In genomic region chr16:27446721-27447120, GRCh38 we compare ENCODE assay signal across 12 cellular contexts. TPM values are rescaled to one million over a fixed set of nuclear protein-coding genes. Genes with fewer than 3 reads are reported as not detected.
DNase-seq lines count a peak whose midpoint lies in the region; ATAC-seq, FAIRE-seq and TF ChIP-seq lines count a peak whose summit lies in the region.
"Had no signal": no experiment of that assay in that cellular context is flagged by ENCODE, and none has a peak within 500 bp of the region (broad histone marks: within the 10 kb centered on the region; RNA-seq: fewer than 3 reads in every experiment).

No MANE protein-coding gene starts in this region.

- no peak for FAIRE-seq in GM12878 (lab: Jason Lieb, UNC)
- FAIRE-seq: TTC549 had no signal

- no peak for TF ChIP-seq EP300 in GM12878 (IDR thresholded peaks at IDR 0.05; ENCODE audit: borderline replicate concordance in 1 of 2, control insufficient read depth in 1 of 2, low read depth in 2 of 2, low read length in 2 of 2)
- no peak for TF ChIP-seq EP300 in tibial nerve (IDR thresholded peaks at IDR 0.05)

- RAD21 ChIA-PET in GM12878 (lab: Charles Lee; ENCODE audit: unreplicated experiment): interaction anchor here (0.6 to 9.5 kb wide), 3 partner anchors 19 to 43 kb away, joined by 3 to 145 read pairs (median 8); partner anchors contain the start of gene IL21R

- no peak overlapping the region for H2AFZ ChIP-seq in GM12878 (ENCODE audit: control insufficient read depth, low read depth, low read length)

- H3K27me3 ChIP-seq in GM12878 (replicated peaks in 1 of 2; ENCODE audit: control insufficient read depth in 2 of 2, insufficient read depth in 2 of 2, low read length in 1 of 2) (no peaks in the 10 kb centered on the region), tibial nerve (peaks cover 0 to 43% of the 10 kb centered on the region in 2 donors)

- TF ChIP-seq CTCF in GM12878 (IDR thresholded peaks at IDR 0.05 in 2 of 3, conservative IDR thresholded peaks at IDR 0.05 in 1 of 3; ENCODE audit: control insufficient read depth in 2 of 3, extremely low read depth in 1 of 3, insufficient read depth in 1 of 3, low read depth in 3 of 3, low read length in 3 of 3): no peak
- TF ChIP-seq CTCF in coronary artery (IDR thresholded peaks at IDR 0.05): no peak
- TF ChIP-seq CTCF in tibial nerve (IDR thresholded peaks at IDR 0.05): no peak

- H3K36me3 ChIP-seq in GM12878 (ENCODE audit: control insufficient read depth in 2 of 2, insufficient read depth in 2 of 2, low read length in 1 of 2) (peaks cover 58 to 61% of the 10 kb centered on the region in 2 experiments), tibial nerve (peaks cover 0 to 13% (median 0%) of the 10 kb centered on the region in 3 donors)

- no peak overlapping the region for H3K4me2 ChIP-seq in GM12878 (ENCODE audit: control insufficient read depth, insufficient read depth)

- CTCF ChIA-PET in GM12878 (lab: Yijun Ruan, JAX): interaction anchor here (9.7 kb wide), 1 partner anchor 76 kb away, joined by 106 read pairs; no protein-coding TSS in a partner anchor

- no peak for TF ChIP-seq RAD21 in GM12878 (IDR thresholded peaks at IDR 0.05; ENCODE audit: insufficient read depth, low read depth, low read length)

- H3K4me3 ChIP-seq in GM12878 (no peak overlapping the region), coronary artery (no peak overlapping the region), tibial nerve (no peak overlapping the region)
- H3K4me3 ChIP-seq: dorsolateral prefrontal cortex had no signal

- SMC1A ChIA-PET in GM12878 (lab: Charles Lee; ENCODE audit: uncharacterized antibody, unreplicated experiment): interaction anchor here (0.5 to 1.5 kb wide), 4 partner anchors 18 to 125 kb away, joined by 3 to 5 read pairs (median 3); no protein-coding TSS in a partner anchor

- H3K79me2 ChIP-seq in GM12878 (ENCODE audit: control insufficient read depth, insufficient read depth, low read length): no peaks in the 10 kb centered on the region

- intact Hi-C loops in GM12878 (cut with micrococcal nuclease; ENCODE audit: unreplicated experiment): no loop called here

- H3K27ac ChIP-seq in GM12878 (ENCODE audit: control insufficient read depth, insufficient read depth) (no peak overlapping the region), coronary artery (no peak overlapping the region), tibial nerve (no peak overlapping the region)
- H3K27ac ChIP-seq: dorsolateral prefrontal cortex had no signal

- in situ Hi-C loops in GM12878 (cut with MboI): no loop called here

- no peaks in the 10 kb centered on the region for H4K20me1 ChIP-seq in GM12878 (ENCODE audit: control insufficient read depth, insufficient read depth)

- BruUV-seq in GM12878 (replicated peaks; lab: Mats Ljungman, UMichigan): no TSS peak

- H3K9ac ChIP-seq in GM12878 (ENCODE audit: control insufficient read depth, insufficient read depth, low read length): no peak overlapping the region

- TF ChIP-seq POLR2A in GM12878 (IDR thresholded peaks at IDR 0.05; ENCODE audit: low read depth, low read length): peak; percentile 63
- TF ChIP-seq POLR2A in tibial nerve (IDR thresholded peaks at IDR 0.05): no peak

- H3K9me3 ChIP-seq in GM12878 (replicated peaks; ENCODE audit: control insufficient read depth, insufficient read depth, low read length) (no peaks in the 10 kb centered on the region; the same call in 1 of the 3 replicates), tibial nerve (peaks cover 0 to 41% (median 0%) of the 10 kb centered on the region in 4 donors)

- POLR2A ChIA-PET in GM12878 (lab: Charles Lee): interaction anchor here (0.8 to 8.4 kb wide), 3 partner anchors 20 to 42 kb away, joined by 3 to 132 read pairs (median 4); partner anchors contain the start of gene IL21R

- 39% methylated on average over 4 of the region's 4 CpGs for WGBS in GM12878 (ENCODE audit: insufficient coverage, insufficient replicate concordance, low lambda C conversion rate, missing lambda C conversion rate)
- WGBS in tibial nerve, 2 donors: 76 to 89% methylated on average over 3 to 4 of the region's 4 CpGs

- peak; percentile 32 for ATAC-seq in GM19467 (IDR thresholded peaks at IDR 0.05; ENCODE audit: unreplicated experiment)
- no peak for ATAC-seq in GM12878

- peak; percentile 70 to 78 for DNase-seq in activated CD4-positive, alpha-beta T cell treated with anti-CD3 and anti-CD28 coated beads for 4 hours
- DNase-seq in GM12878 (ENCODE audit: low read depth, low spot score) (no peak), NCI-H2029 treated with DMSO at 0.1 percent for 48 hours (lab: John Stamatoyannopoulos, UW) (no peak), coronary artery (ENCODE audit: low spot score) (no peak), SHP77 (lab: John Stamatoyannopoulos, UW) (no peak), tibial nerve (ENCODE audit: low spot score in 2 of 2) (no peak)
- DNase-seq in stimulated activated CD8-positive, alpha-beta memory T cell treated with anti-CD3 and anti-CD28 coated beads, Interleukin-15, amount 100 ng/mL, for 1 hour (ENCODE audit: low read depth): peak; percentile 63
- DNase-seq: DMS79, NCI-H2081 treated with DMSO at 0.1 percent for 48 hours had no signal

- peaks cover 50% of the 10 kb centered on the region for H3K4me1 ChIP-seq in GM12878 (ENCODE audit: control insufficient read depth, insufficient read depth, low read length)
- H3K4me1 ChIP-seq in tibial nerve: peaks cover 0 to 11% (median 3%) of the 10 kb centered on the region in 4 donors

TF ChIP-seq in GM12878, 131 proteins besides CTCF, POLR2A, EP300 and RAD21:
- no peak for TF ChIP-seq ZNF274 (IDR thresholded peaks at IDR 0.05; ENCODE audit: insufficient read depth, insufficient read length)
- peak; percentile 78; the same call in 1 of the 2 replicates for TF ChIP-seq POLR2AphosphoS5 (IDR thresholded peaks at IDR 0.05; ENCODE audit: low read length)
- peak; percentile 32; the same call in 1 of the 2 replicates for TF ChIP-seq RUNX3 (IDR thresholded peaks at IDR 0.05; ENCODE audit: low read length)
- peak; percentile 57; the same call in 1 of the 2 replicates for TF ChIP-seq POLR2AphosphoS2 (IDR thresholded peaks at IDR 0.05; ENCODE audit: low read depth, low read length)
TF ChIP-seq in GM12878: peak in this region for 3.

RNA-seq across cellular contexts. Expression of gene IL21R, which starts 44.7 kb away (rescaled TPM):
- total RNA-seq in GM12878 (2013; cell fraction: nucleolus; rRNA removed): 193 and 215 TPM in 2 replicates
- total RNA-seq in GM12878 (2014; rRNA removed) (106 and 109 TPM in 2 replicates), GM12878 (2014; rRNA removed; fragmentation: Illumina TruSeq; extraction: Trizol) (62.9 and 66.9 TPM in 2 replicates), GM12878 (2021) (138 and 141 TPM in 2 replicates), tibial nerve (1 to 10 TPM in 1 of 4 donors, under 1 TPM in 1, not detected in 2; 0.21 to 1.2 TPM)
- 25.9 TPM for polyA plus RNA-seq in GM12878 (2011; ENCODE audit: low read depth)
- polyA plus RNA-seq in GM12878 (2011; rRNA removed) (23.2 and 57.2 TPM in 2 replicates), GM12878 (2014; fragmentation: Illumina TruSeq; extraction: Trizol) (32.4 and 59.2 TPM in 2 replicates), GM12878 (2014; fragmentation: Nextera tagmentation; extraction: Ambion mirVana) (1 to 10 TPM; 5.3 to 9.7 TPM), GM12878 (2014; rRNA removed) (98.0 and 108 TPM in 2 replicates), GM12878 (2016; fragmentation: Nextera tagmentation; extraction: Ambion mirVana) (100 to 1,000 TPM; 115 to 129 TPM)
- polyA plus RNA-seq in GM12878 (2011; cell fraction: cytosol; rRNA removed): 84.6 and 89.7 TPM in 2 replicates
- polyA plus RNA-seq in GM12878 (2011; cell fraction: nucleus; rRNA removed): 71.9 and 79.4 TPM in 2 replicates
- polyA plus RNA-seq in GM12878 (2012): 50.3 and 72.8 TPM in 2 replicates
- polyA minus RNA-seq in GM12878 (2011; rRNA and poly(A)+ RNA removed): 175 and 195 TPM in 2 replicates
- 54.0 and 60.1 TPM in 2 replicates for polyA minus RNA-seq in GM12878 (2011; cell fraction: cytosol; rRNA and poly(A)+ RNA removed)
- polyA minus RNA-seq in GM12878 (2011; cell fraction: nucleus; rRNA and poly(A)+ RNA removed): 65.5 and 104 TPM in 2 replicates

Comparison
In these comparisons a context has a peak if more than half of its experiments do, and no peak if none do; other contexts are left out.
1. DNase-seq: peak in activated CD4-positive, alpha-beta T cell treated with anti-CD3 and anti-CD28 coated beads for 4 hours (2 of 2) and stimulated activated CD8-positive, alpha-beta memory T cell treated with anti-CD3 and anti-CD28 coated beads, Interleukin-15, amount 100 ng/mL, for 1 hour (single experiment); none in GM12878 (single experiment), NCI-H2029 treated with DMSO at 0.1 percent for 48 hours (single experiment), coronary artery (single experiment), SHP77 (0 of 2) and tibial nerve (0 of 2).
2. RNA of gene IL21R, which starts 44.7 kb away (total RNA-seq): 62.9 to 215 TPM in GM12878; 0.21 to 1.2 TPM in tibial nerve; every median in the first group is over 10 times any median in the second.